In genomic region chr3:134751831-134752230, GRCh38 we compare ENCODE assay signal across 27 cellular contexts.
"Had no signal": no experiment of that assay in that cellular context is flagged by ENCODE, and none has a peak within 500 bp of the region (broad histone marks: within the 10 kb centered on the region; RNA-seq: fewer than 3 reads in every experiment).

No MANE protein-coding gene starts in this region.

- H3K79me2 ChIP-seq: hepatocyte had no signal

- DNase-seq: activated CD4-positive, alpha-beta T cell treated with anti-CD3 and anti-CD28 coated beads for 4 hours; activated CD4-positive, alpha-beta T cell treated with anti-CD3 and anti-CD28 coated beads, Interleukin-2, amount 50 U/mL, for 48 hours; activated CD4-positive, CD25-positive, alpha-beta regulatory T cell; activated effector memory CD4-positive, alpha-beta T cell treated with Interleukin-2 at 50 U/mL for 16 hours; activated naive CD4-positive, alpha-beta T cell treated with anti-CD3 and anti-CD28 coated beads for 36 hours; activated T-cell treated with anti-CD3 and anti-CD28 coated beads, Interleukin-2, amount 50 U/mL, for 72 hours; amygdala; glutamatergic neuron; immature natural killer cell; kidney glomerular epithelial cell; left ventricle myocardium inferior; mammary epithelial cell; midbrain; ovary; stimulated activated CD4-positive, alpha-beta T cell treated with anti-CD3 and anti-CD28 coated beads, Interleukin-12 subunit alpha, Interleukin-12 subunit beta, amount 100 ng/mL, for 4 hours; stimulated activated CD4-positive, alpha-beta T cell treated with anti-CD3 and anti-CD28 coated beads, Interleukin-4, amount 100 ng/mL, for 4 hours; stimulated activated naive CD8-positive, alpha-beta T cell treated with anti-CD3 and anti-CD28 coated beads, Interleukin-15, Interleukin-2, amounts not matched to agents 100 U/mL and 50 U/mL, for 24 hours; substantia nigra; thyroid gland; upper lobe of right lung had no signal

- H3K4me3 Mint-ChIP-seq: activated naive CD4-positive, alpha-beta T cell treated with anti-CD3 and anti-CD28 coated beads for 36 hours; activated T-cell treated with anti-CD3 and anti-CD28 coated beads, Interleukin-2, amount 50 U/mL, for 72 hours; immature natural killer cell; nephron; T-helper 1 cell treated with Interleukin-12 subunit alpha and Interleukin-12 subunit beta and Interleukin-4 antibody, amounts not matched to agents 30 μg/mL and 1 μg/mL, for 36 hours had no signal

- H3K27ac ChIP-seq: cardiac muscle cell, epithelial cell of prostate, hepatocyte, neutrophil, ovary, prostate gland, thyroid gland, upper lobe of right lung had no signal

- H2AFZ ChIP-seq: hepatocyte had no signal

- H3K36me3 ChIP-seq: cardiac muscle cell, left ventricle myocardium inferior, neutrophil, ovary, prostate gland, thyroid gland, upper lobe of right lung had no signal

- H3K27me3 ChIP-seq: hepatocyte, neutrophil, ovary, thyroid gland, upper lobe of right lung had no signal

- H3K27ac Mint-ChIP-seq: activated naive CD4-positive, alpha-beta T cell treated with anti-CD3 and anti-CD28 coated beads for 36 hours; activated T-cell treated with anti-CD3 and anti-CD28 coated beads, Interleukin-2, amount 50 U/mL, for 72 hours; immature natural killer cell; T-helper 1 cell treated with Interleukin-12 subunit alpha and Interleukin-12 subunit beta and Interleukin-4 antibody, amounts not matched to agents 30 μg/mL and 1 μg/mL, for 36 hours had no signal

- H3K4me1 ChIP-seq: prostate gland, thyroid gland, upper lobe of right lung had no signal

- H3K4me2 ChIP-seq: hepatocyte had no signal

- H3K4me3 ChIP-seq: cardiac muscle cell, hepatocyte, left ventricle myocardium inferior, ovary, prostate gland, thyroid gland, upper lobe of right lung had no signal

- H3K9me3 ChIP-seq: left ventricle myocardium inferior, neutrophil, ovary, prostate gland, thyroid gland, upper lobe of right lung had no signal

- H3K4me1 Mint-ChIP-seq: immature natural killer cell had no signal

- H3K9me3 Mint-ChIP-seq: activated naive CD4-positive, alpha-beta T cell treated with anti-CD3 and anti-CD28 coated beads for 36 hours; activated T-cell treated with anti-CD3 and anti-CD28 coated beads, Interleukin-2, amount 50 U/mL, for 72 hours; nephron; T-helper 1 cell treated with Interleukin-12 subunit alpha and Interleukin-12 subunit beta and Interleukin-4 antibody, amounts not matched to agents 30 μg/mL and 1 μg/mL, for 36 hours had no signal

- H3K36me3 Mint-ChIP-seq: immature natural killer cell had no signal

- ATAC-seq: activated T-cell treated with anti-CD3 and anti-CD28 coated beads, Interleukin-2, amount 50 U/mL, for 72 hours; stimulated activated naive CD8-positive, alpha-beta T cell treated with anti-CD3 and anti-CD28 coated beads, Interleukin-15, Interleukin-2, amounts not matched to agents 100 U/mL and 50 U/mL, for 24 hours; upper lobe of right lung had no signal
